23 cellular contexts compared by ENCODE assay signal in the genomic region with DNA sequence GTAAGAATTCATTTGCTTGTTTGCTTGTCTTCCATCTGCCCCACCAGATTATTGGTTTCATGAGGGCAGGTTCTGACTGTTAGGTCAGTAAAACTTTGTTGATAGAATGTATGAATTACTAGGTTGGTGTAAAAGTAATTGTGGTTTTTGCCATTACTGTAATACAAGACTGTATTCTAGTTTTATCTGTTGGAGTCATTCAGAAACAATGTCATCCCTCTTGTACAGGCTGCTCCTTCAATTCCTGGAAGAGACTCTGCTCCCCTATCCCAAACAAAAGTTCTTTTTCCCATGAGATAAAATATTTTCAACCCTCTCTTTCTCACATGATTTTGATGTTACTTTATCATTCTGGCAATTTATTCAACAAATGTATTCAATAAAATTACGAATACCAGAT.
"Had no signal": no experiment of that assay in that cellular context is flagged by ENCODE, and none has a peak within 500 bp of the region (broad histone marks: within the 10 kb centered on the region; RNA-seq: fewer than 3 reads in every experiment).

No MANE protein-coding gene starts in this region.

- H3K4me3 Mint-ChIP-seq: activated naive CD4-positive, alpha-beta T cell treated with anti-CD3 and anti-CD28 coated beads, Interleukin-2, amount 10 ng/mL, durations not matched to agents 7 days and 5 days; effector memory CD8-positive, alpha-beta T cell; mesothelial cell of epicardium; neural crest cell; stimulated activated naive CD8-positive, alpha-beta T cell treated with anti-CD3 and anti-CD28 coated beads, Interleukin-15, amount 100 ng/mL, for 72 hours had no signal

- H3K9me3 ChIP-seq: prostate gland, suprapubic skin, transverse colon, uterus had no signal

- H3K9me3 Mint-ChIP-seq: activated naive CD4-positive, alpha-beta T cell treated with anti-CD3 and anti-CD28 coated beads, Interleukin-2, amount 10 ng/mL, durations not matched to agents 7 days and 5 days; neural crest cell had no signal

- H3K4me1 ChIP-seq: prostate gland, right atrium auricular region, suprapubic skin, transverse colon, uterus had no signal

- H3K27me3 ChIP-seq: right atrium auricular region, suprapubic skin, transverse colon, uterus had no signal

- H3K27ac ChIP-seq: prostate gland, right atrium auricular region, suprapubic skin, transverse colon, uterus had no signal

- H3K27me3 Mint-ChIP-seq: activated naive CD4-positive, alpha-beta T cell treated with anti-CD3 and anti-CD28 coated beads, Interleukin-2, amount 10 ng/mL, durations not matched to agents 7 days and 5 days; stimulated activated naive CD8-positive, alpha-beta T cell treated with anti-CD3 and anti-CD28 coated beads, Interleukin-15, amount 100 ng/mL, for 72 hours had no signal

- ATAC-seq: activated CD4-positive, CD25-positive, alpha-beta regulatory T cell treated with anti-CD3 and anti-CD28 coated beads, Interleukin-2, amount 50 U/mL, for 24 hours; effector memory CD8-positive, alpha-beta T cell; left lobe of liver; stimulated activated naive CD8-positive, alpha-beta T cell treated with anti-CD3 and anti-CD28 coated beads, Interleukin-15, amount 100 ng/mL, for 72 hours had no signal

- H3K36me3 Mint-ChIP-seq: activated naive CD4-positive, alpha-beta T cell treated with anti-CD3 and anti-CD28 coated beads, Interleukin-2, amount 10 ng/mL, durations not matched to agents 7 days and 5 days; mesothelial cell of epicardium had no signal

- DNase-seq: activated CD4-positive, alpha-beta T cell treated with anti-CD3 and anti-CD28 coated beads, Interleukin-2, amount 50 U/mL, for 1 hour; activated CD8-positive, alpha-beta memory T cell treated with anti-CD3 and anti-CD28 coated beads for 24 hours; activated CD8-positive, alpha-beta memory T cell treated with anti-CD3 and anti-CD28 coated beads, Interleukin-2, amount 50 U/mL, for 48 hours; activated effector memory CD4-positive, alpha-beta T cell treated with Interleukin-2 at 50 U/mL for 16 hours; activated naive CD4-positive, alpha-beta T cell treated with anti-CD3 and anti-CD28 coated beads, Interleukin-2, amount 10 ng/mL, durations not matched to agents 7 days and 5 days; activated T-cell treated with anti-CD3 and anti-CD28 coated beads, Interleukin-2, amount 50 U/mL, for 48 hours; effector memory CD8-positive, alpha-beta T cell; foreskin melanocyte; hypothalamus; kidney; stimulated activated CD4-positive, alpha-beta T cell treated with anti-CD3 and anti-CD28 coated beads, Interleukin-2, amount 100 ng/mL, for 24 hours; stimulated activated naive CD8-positive, alpha-beta T cell treated with anti-CD3 and anti-CD28 coated beads, Interleukin-15, amount 100 ng/mL, for 72 hours; T1000; transverse colon; uterus had no signal

- H3K4me3 ChIP-seq: lung, prostate gland, right atrium auricular region, suprapubic skin, transverse colon, uterus had no signal

- H3K27ac Mint-ChIP-seq: activated naive CD4-positive, alpha-beta T cell treated with anti-CD3 and anti-CD28 coated beads, Interleukin-2, amount 10 ng/mL, durations not matched to agents 7 days and 5 days; effector memory CD8-positive, alpha-beta T cell; mesothelial cell of epicardium had no signal

- H3K36me3 ChIP-seq: prostate gland, right atrium auricular region, suprapubic skin, transverse colon, uterus had no signal

- H3K4me1 Mint-ChIP-seq: activated naive CD4-positive, alpha-beta T cell treated with anti-CD3 and anti-CD28 coated beads, Interleukin-2, amount 10 ng/mL, durations not matched to agents 7 days and 5 days had no signal
